Comparison of ENCODE assay signal across 19 cellular contexts in genomic region chr22:47395481-47395880, GRCh38.
DNase-seq lines count a peak whose midpoint lies in the region; ATAC-seq and TF ChIP-seq lines count a peak whose summit lies in the region.
"Had no signal": no experiment of that assay in that cellular context is flagged by ENCODE, and none has a peak within 500 bp of the region (broad histone marks: within the 10 kb centered on the region; RNA-seq: fewer than 3 reads in every experiment).

No MANE protein-coding gene starts in this region.

- no peak for ATAC-seq in HG02973 (IDR thresholded peaks at IDR 0.05; ENCODE audit: unreplicated experiment)
- no peak for ATAC-seq in left lung
- no peak for ATAC-seq in HG02588 (IDR thresholded peaks at IDR 0.05; ENCODE audit: unreplicated experiment)
- ATAC-seq: left lobe of liver; Right ventricle myocardium inferior; stimulated activated naive CD8-positive, alpha-beta T cell treated with anti-CD3 and anti-CD28 coated beads, Interleukin-15, Interleukin-2, amounts not matched to agents 100 U/mL and 50 U/mL, for 24 hours had no signal

- H3K4me1 ChIP-seq in left lung: no peaks in the 10 kb centered on the region
- H3K4me1 ChIP-seq: pancreas had no signal

- DNase-seq in A172 (ENCODE audit: low spot score): peak; percentile 72
- peak; percentile 58 for DNase-seq in HT1080 (ENCODE audit: low read depth)
- DNase-seq in NCI-H748 (lab: John Stamatoyannopoulos, UW; ENCODE audit: unreplicated experiment): peak; percentile 97
- peak; percentile 5 to 22 for DNase-seq in cardiac fibroblast (ENCODE audit: low read depth in 2 of 2)
- DNase-seq in GM13977 (ENCODE audit: low spot score): no peak
- no peak for DNase-seq in left lung
- DNase-seq: ACHN; activated CD4-positive, alpha-beta T cell treated with anti-CD3 and anti-CD28 coated beads for 1 hour; activated CD8-positive, alpha-beta memory T cell treated with anti-CD3 and anti-CD28 coated beads, Interleukin-2, amount 50 U/mL, for 48 hours; Calu3; effector CD8-positive, alpha-beta T cell; HCEC 1CT; pancreas; stimulated activated naive CD8-positive, alpha-beta T cell treated with anti-CD3 and anti-CD28 coated beads, Interleukin-15, Interleukin-2, amounts not matched to agents 100 U/mL and 50 U/mL, for 24 hours; T-helper 2 cell had no signal

- no peak overlapping the region for H3K4me3 ChIP-seq in cardiac fibroblast (replicated peaks in 1 of 2; ENCODE audit: low read depth in 2 of 2, low read length in 2 of 2)
- H3K4me3 ChIP-seq in left lung: no peak overlapping the region
- H3K4me3 ChIP-seq: pancreas had no signal

- no peaks in the 10 kb centered on the region for H3K9me3 ChIP-seq in left lung
- H3K9me3 ChIP-seq: pancreas had no signal

- intact Hi-C loops in left lung (cut with DNase I): no loop called here

- no peaks in the 10 kb centered on the region for H3K36me3 ChIP-seq in left lung
- H3K36me3 ChIP-seq: pancreas had no signal

- H3K27ac ChIP-seq in left lung: no peak overlapping the region
- H3K27ac ChIP-seq: pancreas had no signal

- TF ChIP-seq CTCF in cardiac fibroblast (IDR thresholded peaks at IDR 0.05; ENCODE audit: low read depth, low read length) (no peak), GM13977 (IDR thresholded peaks at IDR 0.05; ENCODE audit: extremely low read depth, insufficient read depth, missing control alignments) (no peak), left lung (IDR thresholded peaks at IDR 0.05) (no peak)

- in situ Hi-C loops in GM13977 (cut with MboI; ENCODE audit: low pct_unique_long_range_greater_than_20kb, low sequenced_read_pairs, unreplicated experiment): no loop called here

- no peaks in the 10 kb centered on the region for H3K27me3 ChIP-seq in left lung
- H3K27me3 ChIP-seq: pancreas had no signal

Comparison
In these comparisons a context has a peak if more than half of its experiments do, and no peak if none do; other contexts are left out.
1. DNase-seq: peak in A172 (single experiment), HT1080 (single experiment), NCI-H748 (single experiment) and cardiac fibroblast (2 of 2); none in GM13977 (single experiment) and left lung (0 of 2).